Comparison of ENCODE assay signal across 9 cellular contexts in genomic region chr13:46992383-46992952, GRCh38.
A peak's percentile ranks its signal among the peaks of the same experiment; 100 is the strongest.
DNase-seq lines count a peak whose midpoint lies in the region; ATAC-seq, FAIRE-seq and TF ChIP-seq lines count a peak whose summit lies in the region.
"Had no signal": no experiment of that assay in that cellular context is flagged by ENCODE, and none has a peak within 500 bp of the region (broad histone marks: within the 10 kb centered on the region; RNA-seq: fewer than 3 reads in every experiment).

No MANE protein-coding gene starts in this region.

- no peaks in the 10 kb centered on the region for H3K27me3 ChIP-seq in SK-N-SH (ENCODE audit: insufficient read depth)
- H3K27me3 ChIP-seq in colonic mucosa = no peaks in the 10 kb centered on the region

- DNase-seq in GM12864 (ENCODE audit: low read depth) = no peak
- DNase-seq in SK-N-SH = no peak
- DNase-seq in kidney tubule cell (ENCODE audit: low spot score) = peak; percentile 34
- DNase-seq in GM19239 (ENCODE audit: insufficient read length, low spot score) = no peak
- DNase-seq in colonic mucosa = no peak
- DNase-seq in NCI-H526 treated with DMSO at 0.1 percent for 48 hours (lab: John Stamatoyannopoulos, UW) = no peak
- DNase-seq: NCI-H2029 treated with DMSO at 0.1 percent for 48 hours had no signal

- no peak overlapping the region for H3K4me2 ChIP-seq in SK-N-SH

- POLR2A ChIA-PET in SK-N-SH (lab: Yijun Ruan, JAX) = no interaction called here

- H3K9ac ChIP-seq in SK-N-SH (no peak overlapping the region), colonic mucosa (ENCODE audit: low read depth in 2 of 2, low read length in 2 of 2) (no peak overlapping the region)

- no peaks in the 10 kb centered on the region for H4K20me1 ChIP-seq in SK-N-SH (ENCODE audit: insufficient read depth)

- H3K79me2 ChIP-seq in SK-N-SH (ENCODE audit: insufficient read depth) = no peaks in the 10 kb centered on the region

- no peaks in the 10 kb centered on the region for H3F3A ChIP-seq in SK-N-SH (replicated peaks; ENCODE audit: insufficient read depth)

- no peaks in the 10 kb centered on the region for H3K36me3 ChIP-seq in SK-N-SH (replicated peaks in 1 of 2; ENCODE audit: control insufficient read depth in 1 of 2, insufficient read depth in 2 of 2, low read length in 1 of 2)
- no peaks in the 10 kb centered on the region for H3K36me3 ChIP-seq in colonic mucosa

- no peak for FAIRE-seq in GM19239 (lab: Jason Lieb, UNC)

- H3K4me1 ChIP-seq in SK-N-SH (ENCODE audit: control insufficient read depth in 1 of 2, insufficient read depth in 2 of 2, low read depth in 1 of 2, low read length in 1 of 2) (no peaks in the 10 kb centered on the region; a peak in 1 of 4 replicates), colonic mucosa (no peaks in the 10 kb centered on the region)

- TF ChIP-seq CTCF in GM12864 (IDR thresholded peaks at IDR 0.05; ENCODE audit: low read depth, low read length, missing control alignments) (peak; percentile 64), SK-N-SH (IDR thresholded peaks at IDR 0.05) (peak; percentile 47), colonic mucosa (IDR thresholded peaks at IDR 0.05) (no peak)

- intact Hi-C loops in colonic mucosa (cut with DNase I) = no loop called here

- CTCF ChIA-PET in SK-N-SH (lab: Yijun Ruan, JAX) = interaction anchor here (1.1 kb wide), 1 partner anchor 19 kb away, joined by 4 read pairs; no protein-coding TSS in a partner anchor

- ATAC-seq in HG02798 (IDR thresholded peaks at IDR 0.05; ENCODE audit: poor library complexity, unreplicated experiment) (peak; percentile 56), GM19397 (IDR thresholded peaks at IDR 0.05; ENCODE audit: unreplicated experiment) (no peak)

- H3K9me3 ChIP-seq in SK-N-SH (no peaks in the 10 kb centered on the region), colonic mucosa (no peaks in the 10 kb centered on the region)

- no peak overlapping the region for H3K4me3 ChIP-seq in GM12864 (ENCODE audit: low read depth, low read length)
- no peak overlapping the region for H3K4me3 ChIP-seq in SK-N-SH (ENCODE audit: low read depth in 2 of 2, low read length in 1 of 2)
- H3K4me3 ChIP-seq in colonic mucosa = no peak overlapping the region

- no peak for TF ChIP-seq EP300 in SK-N-SH (IDR thresholded peaks at IDR 0.05; ENCODE audit: borderline replicate concordance in 1 of 2, low read depth in 1 of 2, low read length in 1 of 2)

- H2AFZ ChIP-seq in SK-N-SH (ENCODE audit: low read depth) = no peak overlapping the region

- no peaks in the 10 kb centered on the region for H3K9me2 ChIP-seq in SK-N-SH

- H3K27ac ChIP-seq in SK-N-SH (ENCODE audit: low read depth in 2 of 2, low read length in 1 of 2) (no peak overlapping the region), colonic mucosa (no peak overlapping the region)

- TF ChIP-seq RAD21 in SK-N-SH (IDR thresholded peaks at IDR 0.05; ENCODE audit: low read length) = peak; percentile 35; the same call in 1 of the 2 replicates

- WGBS in SK-N-SH (ENCODE audit: low lambda C conversion rate) = 37% methylated on average over 3 of the region's 3 CpGs

TF ChIP-seq in SK-N-SH, 30 proteins besides CTCF, POLR2A, EP300 and RAD21:
- TF ChIP-seq NFIC (IDR thresholded peaks at IDR 0.05; ENCODE audit: borderline replicate concordance) (no peak), SMC3 (IDR thresholded peaks at IDR 0.05; ENCODE audit: low read depth, low read length) (0 out of 2 replicates have a peak, but pooled peaks have one; percentile 21), POLR2AphosphoS5 (IDR thresholded peaks at IDR 0.05; ENCODE audit: low read depth, low read length) (no peak), SIN3A (IDR thresholded peaks at IDR 0.05; ENCODE audit: borderline replicate concordance, low read depth, low read length) (no peak), PBX3 (IDR thresholded peaks at IDR 0.05) (no peak)
